Comparison of ENCODE assay signal across 19 cellular contexts in the genomic region with DNA sequence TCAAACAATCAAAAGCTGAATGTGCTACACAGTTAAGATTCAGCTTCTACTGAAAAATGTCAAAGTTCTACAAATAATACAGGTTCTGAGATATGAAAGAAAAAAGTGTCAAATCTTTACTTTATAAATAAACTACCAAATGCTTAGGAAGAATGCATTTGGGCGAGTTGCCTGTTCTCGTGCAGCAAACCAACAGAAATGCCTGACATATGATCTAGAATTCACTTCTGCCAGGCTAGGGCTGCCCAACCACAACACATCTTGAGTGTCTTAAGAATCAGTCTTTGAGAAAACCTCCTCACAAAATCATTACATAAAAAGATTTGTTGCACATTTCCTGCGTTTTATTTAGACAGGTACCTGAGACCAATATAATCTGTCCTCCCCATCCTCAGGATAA. TPM values are rescaled to one million over a fixed set of nuclear protein-coding genes. Genes with fewer than 3 reads are reported as not detected.
DNase-seq lines count a peak whose midpoint lies in the region; ATAC-seq lines count a peak whose summit lies in the region.
"Had no signal": no experiment of that assay in that cellular context is flagged by ENCODE, and none has a peak within 500 bp of the region (broad histone marks: within the 10 kb centered on the region; RNA-seq: fewer than 3 reads in every experiment).

No MANE protein-coding gene starts in this region.

- H3K36me3 Mint-ChIP-seq in activated T-cell treated with anti-CD3 and anti-CD28 coated beads, Interleukin-2, amount 50 U/mL, for 72 hours (ENCODE audit: insufficient read depth in 2 of 2) = peaks cover 0 to 2% of the 10 kb centered on the region in 2 donors
- H3K36me3 Mint-ChIP-seq in central memory CD8-positive, alpha-beta T cell (ENCODE audit: insufficient read depth) = no peaks in the 10 kb centered on the region

- no peak for ATAC-seq in activated T-cell treated with anti-CD3 and anti-CD28 coated beads, Interleukin-2, amount 50 U/mL, for 72 hours (replicated peaks in 1 of 2)
- no peak for ATAC-seq in central memory CD8-positive, alpha-beta T cell (replicated peaks; ENCODE audit: extremely low read depth, poor library complexity, severe bottlenecking)
- ATAC-seq in left ventricle myocardium superior (no peak), HG03097 (IDR thresholded peaks at IDR 0.05; ENCODE audit: low FRiP score, unreplicated experiment) (no peak)
- ATAC-seq: CD8-positive, alpha-beta T cell had no signal

- intact Hi-C loops in left ventricle myocardium superior (cut with micrococcal nuclease) = no loop called here

- H3K4me3 Mint-ChIP-seq in activated T-cell treated with anti-CD3 and anti-CD28 coated beads, Interleukin-2, amount 50 U/mL, for 72 hours = no peak overlapping the region
- H3K4me3 Mint-ChIP-seq in central memory CD8-positive, alpha-beta T cell = no peak overlapping the region
- H3K4me3 Mint-ChIP-seq: CD8-positive, alpha-beta T cell had no signal

- H3K27ac Mint-ChIP-seq in activated T-cell treated with anti-CD3 and anti-CD28 coated beads, Interleukin-2, amount 50 U/mL, for 72 hours = peak overlapping the region; percentile 23
- peak overlapping the region; percentile 4 for H3K27ac Mint-ChIP-seq in central memory CD8-positive, alpha-beta T cell (ENCODE audit: low read depth)
- H3K27ac Mint-ChIP-seq: CD8-positive, alpha-beta T cell had no signal

- no peak for DNase-seq in activated T-cell treated with anti-CD3 and anti-CD28 coated beads, Interleukin-2, amount 50 U/mL, for 72 hours
- DNase-seq in activated T-cell treated with anti-CD3 and anti-CD28 coated beads for 4 hours (no peak), fibroblast of peridontal ligament (ENCODE audit: extremely low read depth) (peak; percentile 71), NCI-H2171 treated with DMSO at 0.1 percent for 48 hours (lab: John Stamatoyannopoulos, UW) (no peak), left ventricle myocardium superior (no peak)
- no peak for DNase-seq in central memory CD8-positive, alpha-beta T cell (ENCODE audit: low spot score in 2 of 2)
- DNase-seq: Calu3; CD8-positive, alpha-beta T cell; DMS53; KG1; NCI-H1436; NCI-H2029 treated with DMSO at 0.1 percent for 48 hours; NCI-H82; OCI-M1; SHP77 had no signal

- H3K27me3 Mint-ChIP-seq in activated T-cell treated with anti-CD3 and anti-CD28 coated beads, Interleukin-2, amount 50 U/mL, for 72 hours (ENCODE audit: low read depth) = no peaks in the 10 kb centered on the region
- H3K27me3 Mint-ChIP-seq in central memory CD8-positive, alpha-beta T cell = no peaks in the 10 kb centered on the region

- H3K9me3 Mint-ChIP-seq in activated T-cell treated with anti-CD3 and anti-CD28 coated beads, Interleukin-2, amount 50 U/mL, for 72 hours = no peaks in the 10 kb centered on the region
- H3K9me3 Mint-ChIP-seq in central memory CD8-positive, alpha-beta T cell = no peaks in the 10 kb centered on the region
- H3K9me3 Mint-ChIP-seq: CD8-positive, alpha-beta T cell had no signal

- H3K27ac ChIP-seq in temporal lobe (ENCODE audit: low read depth, low read length) = peak overlapping the region; percentile 21
- H3K27ac ChIP-seq: 22Rv1, SK-N-MC had no signal

- H3K4me1 Mint-ChIP-seq in activated T-cell treated with anti-CD3 and anti-CD28 coated beads, Interleukin-2, amount 50 U/mL, for 72 hours (ENCODE audit: low read depth) = peaks cover 43% of the 10 kb centered on the region
- H3K4me1 Mint-ChIP-seq in central memory CD8-positive, alpha-beta T cell = peaks cover 27% of the 10 kb centered on the region

RNA-seq across cellular contexts. Expression of a gene that starts 42.2 kb away (rescaled TPM):
- 100 to 1,000 TPM in 1 of 2 donors, 10 to 100 TPM in 1; 86.3 to 103 TPM for total RNA-seq in activated T-cell treated with anti-CD3 and anti-CD28 coated beads, Interleukin-2, amount 50 U/mL, for 72 hours
- total RNA-seq in temporal lobe = 47.5 TPM
- total RNA-seq in left ventricle myocardium superior = 166 TPM
